In the genomic region with DNA sequence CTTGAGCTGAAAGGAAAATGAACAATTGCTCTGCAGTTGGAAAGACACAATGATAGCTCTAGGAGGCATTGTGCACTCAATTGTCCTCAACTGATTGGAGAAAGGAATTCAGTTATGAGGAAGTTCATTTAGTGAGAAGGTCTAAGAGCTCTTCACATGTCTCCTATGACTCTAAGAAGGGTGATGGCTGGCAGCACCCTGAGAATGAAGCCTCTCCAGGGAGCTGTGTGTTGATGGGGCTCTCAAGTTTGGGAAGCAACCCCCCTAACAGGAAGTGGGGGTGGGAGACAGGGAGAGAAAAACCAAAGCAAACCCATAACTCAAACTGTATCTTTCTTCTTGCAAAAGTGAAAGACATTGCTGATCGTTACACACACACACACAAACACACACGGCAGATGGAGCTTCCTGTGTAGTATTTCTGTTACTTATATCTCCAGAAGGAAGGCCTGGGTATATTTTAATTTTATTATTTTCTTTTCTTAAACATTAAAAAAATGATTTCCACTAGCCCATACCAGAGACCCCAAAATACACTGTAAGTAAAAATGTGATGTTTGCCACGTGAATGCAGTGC, we compare ENCODE assay signal across 11 cellular contexts. TPM values are rescaled to one million over a fixed set of nuclear protein-coding genes. Genes with fewer than 3 reads are reported as not detected.
DNase-seq lines count a peak whose midpoint lies in the region; ATAC-seq, FAIRE-seq and TF ChIP-seq lines count a peak whose summit lies in the region.
"Had no signal": no experiment of that assay in that cellular context is flagged by ENCODE, and none has a peak within 500 bp of the region (broad histone marks: within the 10 kb centered on the region; RNA-seq: fewer than 3 reads in every experiment).

No MANE protein-coding gene starts in this region.

- no peak for FAIRE-seq in urothelium cell line (lab: Jason Lieb, UNC)
- FAIRE-seq: D721Med had no signal

- H3K4me3 Mint-ChIP-seq in T-helper 17 cell, result peak overlapping the region; percentile 95
- peak overlapping the region; percentile 89 to 99 (median 96) for H3K4me3 Mint-ChIP-seq in immature natural killer cell

- no peak overlapping the region for H3K27ac ChIP-seq in suprapubic skin
- no peak overlapping the region for H3K27ac ChIP-seq in esophagus muscularis mucosa (replicated peaks in 1 of 4)
- H3K27ac ChIP-seq: VCaP had no signal

- H3K9me3 ChIP-seq in T-helper 17 cell (ENCODE audit: control insufficient read depth, low read length, poor library complexity, severe bottlenecking) (no peaks in the 10 kb centered on the region), suprapubic skin (peaks cover 4% of the 10 kb centered on the region), esophagus muscularis mucosa (peaks cover 0 to 3% (median 0%) of the 10 kb centered on the region in 4 donors)

- H3K4me1 Mint-ChIP-seq in T-helper 17 cell (peaks cover 72% of the 10 kb centered on the region), immature natural killer cell (peaks cover 90 to 93% of the 10 kb centered on the region in 2 donors)

- no peak for TF ChIP-seq EP300 in suprapubic skin (IDR thresholded peaks at IDR 0.05)
- TF ChIP-seq EP300 in esophagus muscularis mucosa (IDR thresholded peaks at IDR 0.05), result no peak

- H3K27ac Mint-ChIP-seq in T-helper 17 cell, result peak overlapping the region; percentile 97
- H3K27ac Mint-ChIP-seq in immature natural killer cell, result peak overlapping the region; percentile 97 to 99 (median 98)

- H3K27me3 Mint-ChIP-seq in T-helper 17 cell (no peaks in the 10 kb centered on the region), immature natural killer cell (ENCODE audit: low read depth in 3 of 3) (peaks cover 0 to 9% (median under 1%) of the 10 kb centered on the region in 3 donors)

- no peaks in the 10 kb centered on the region for H3K9me3 Mint-ChIP-seq in immature natural killer cell

- no peak for TF ChIP-seq POLR2A in suprapubic skin (IDR thresholded peaks at IDR 0.05)
- no peak for TF ChIP-seq POLR2A in esophagus muscularis mucosa (IDR thresholded peaks at IDR 0.05; ENCODE audit: low read depth)

- H3K36me3 ChIP-seq in suprapubic skin (no peaks in the 10 kb centered on the region), esophagus muscularis mucosa (no peaks in the 10 kb centered on the region)

- TF ChIP-seq CTCF in suprapubic skin (IDR thresholded peaks at IDR 0.05) (no peak), esophagus muscularis mucosa (IDR thresholded peaks at IDR 0.05) (no peak)

- ATAC-seq in GM21737 (IDR thresholded peaks at IDR 0.05; ENCODE audit: unreplicated experiment) (peak; percentile 6), T-helper 17 cell (peak; percentile 32)

- 66% methylated on average over 3 of the region's 3 CpGs for WGBS in suprapubic skin
- 75% methylated on average over 3 of the region's 3 CpGs for WGBS in esophagus muscularis mucosa

- H3K27me3 ChIP-seq in suprapubic skin (no peaks in the 10 kb centered on the region), esophagus muscularis mucosa (no peaks in the 10 kb centered on the region)

- intact Hi-C loops in head of caudate nucleus (cut with DNase I), result no loop called here
- intact Hi-C loops in esophagus muscularis mucosa (cut with DNase I), result no loop called here

- H3K4me3 ChIP-seq in suprapubic skin (no peak overlapping the region), esophagus muscularis mucosa (no peak overlapping the region)

- peak; percentile 48 for DNase-seq in CD1c-positive myeloid dendritic cell (ENCODE audit: extremely low spot score)
- no peak for DNase-seq in T-helper 17 cell
- DNase-seq in immature natural killer cell, result no peak
- no peak for DNase-seq in suprapubic skin (ENCODE audit: low spot score in 2 of 2)
- DNase-seq in head of caudate nucleus, result no peak
- DNase-seq in urothelium cell line (ENCODE audit: low spot score), result no peak
- DNase-seq in esophagus muscularis mucosa (ENCODE audit: extremely low spot score), result no peak
- DNase-seq: NCI-H510A treated with DMSO at 0.1 percent for 48 hours had no signal

- H3K4me1 ChIP-seq in suprapubic skin (no peaks in the 10 kb centered on the region), esophagus muscularis mucosa (peaks cover 0 to under 1% (median 0%) of the 10 kb centered on the region in 4 donors)

- H3K36me3 Mint-ChIP-seq in T-helper 17 cell (ENCODE audit: low read depth) (peaks cover 4% of the 10 kb centered on the region), immature natural killer cell (peaks cover 7 to 18% (median 15%) of the 10 kb centered on the region in 3 donors)

RNA-seq across cellular contexts. Expression of gene CHST11, which starts 21.2 kb away (rescaled TPM):
- total RNA-seq in T-helper 17 cell (10 to 100 TPM; 76.6 to 78.3 TPM), suprapubic skin (1 to 10 TPM; 1.8 to 5.8 (median 3.8) TPM), esophagus muscularis mucosa (10 to 100 TPM in 1 of 4 donors, 1 to 10 TPM in 3; 5.7 to 15.7 (median 7.1) TPM)
- 10 to 100 TPM; 42.5 to 90.1 (median 78.4) TPM for polyA plus RNA-seq in immature natural killer cell

Comparison
In these comparisons a context has a peak if more than half of its experiments do, and no peak if none do; other contexts are left out.
1. RNA of gene CHST11, which starts 21.2 kb away (total RNA-seq): 76.6 to 78.3 TPM in T-helper 17 cell; 5.7 to 15.7 TPM in esophagus muscularis mucosa and 1.8 to 5.8 TPM in suprapubic skin; every median in the first group is over 4 times any median in the second.